2 cellular contexts compared by ENCODE assay signal in genomic region chr9:98333703-98334582, GRCh38.
TF ChIP-seq lines count a peak whose summit lies in the region.

No MANE protein-coding gene starts in this region.

TF ChIP-seq in K562, 482 proteins besides CTCF, POLR2A, EP300 and RAD21 (continued from another document and continues in another):
- TF ChIP-seq, protein P1, sequence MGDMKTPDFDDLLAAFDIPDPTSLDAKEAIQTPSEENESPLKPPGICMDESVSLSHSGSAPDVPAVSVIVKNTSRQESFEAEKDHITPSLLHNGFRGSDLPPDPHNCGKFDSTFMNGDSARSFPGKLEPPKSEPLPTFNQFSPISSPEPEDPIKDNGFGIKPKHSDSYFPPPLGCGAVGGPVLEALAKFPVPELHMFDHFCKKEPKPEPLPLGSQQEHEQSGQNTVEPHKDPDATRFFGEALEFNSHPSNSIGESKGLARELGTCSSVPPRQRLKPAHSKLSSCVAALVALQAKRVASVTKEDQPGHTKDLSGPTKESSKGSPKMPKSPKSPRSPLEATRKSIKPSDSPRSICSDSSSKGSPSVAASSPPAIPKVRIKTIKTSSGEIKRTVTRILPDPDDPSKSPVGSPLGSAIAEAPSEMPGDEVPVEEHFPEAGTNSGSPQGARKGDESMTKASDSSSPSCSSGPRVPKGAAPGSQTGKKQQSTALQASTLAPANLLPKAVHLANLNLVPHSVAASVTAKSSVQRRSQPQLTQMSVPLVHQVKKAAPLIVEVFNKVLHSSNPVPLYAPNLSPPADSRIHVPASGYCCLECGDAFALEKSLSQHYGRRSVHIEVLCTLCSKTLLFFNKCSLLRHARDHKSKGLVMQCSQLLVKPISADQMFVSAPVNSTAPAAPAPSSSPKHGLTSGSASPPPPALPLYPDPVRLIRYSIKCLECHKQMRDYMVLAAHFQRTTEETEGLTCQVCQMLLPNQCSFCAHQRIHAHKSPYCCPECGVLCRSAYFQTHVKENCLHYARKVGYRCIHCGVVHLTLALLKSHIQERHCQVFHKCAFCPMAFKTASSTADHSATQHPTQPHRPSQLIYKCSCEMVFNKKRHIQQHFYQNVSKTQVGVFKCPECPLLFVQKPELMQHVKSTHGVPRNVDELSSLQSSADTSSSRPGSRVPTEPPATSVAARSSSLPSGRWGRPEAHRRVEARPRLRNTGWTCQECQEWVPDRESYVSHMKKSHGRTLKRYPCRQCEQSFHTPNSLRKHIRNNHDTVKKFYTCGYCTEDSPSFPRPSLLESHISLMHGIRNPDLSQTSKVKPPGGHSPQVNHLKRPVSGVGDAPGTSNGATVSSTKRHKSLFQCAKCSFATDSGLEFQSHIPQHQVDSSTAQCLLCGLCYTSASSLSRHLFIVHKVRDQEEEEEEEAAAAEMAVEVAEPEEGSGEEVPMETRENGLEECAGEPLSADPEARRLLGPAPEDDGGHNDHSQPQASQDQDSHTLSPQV (IDR thresholded peaks at IDR 0.05) = 0 out of 2 replicates have a peak, but pooled peaks have one; percentile 42
- TF ChIP-seq TCF7L2 (IDR thresholded peaks at IDR 0.05; ENCODE audit: low read depth, low read length) (no peak), NFIC (IDR thresholded peaks at IDR 0.05) (peak; percentile 85), STAT5B (CRISPR knock-in tag; IDR thresholded peaks at IDR 0.05) (no peak), SOX6 (IDR thresholded peaks at IDR 0.05) (no peak; the same call in 1 of the 2 replicates), U2AF1 (optimal IDR thresholded peaks at IDR 0.05; ENCODE audit: low read depth, low read length) (no peak), ESRRB (CRISPR knock-in tag; IDR thresholded peaks at IDR 0.05; ENCODE audit: borderline replicate concordance) (no peak), CBX5 (IDR thresholded peaks at IDR 0.05; ENCODE audit: borderline replicate concordance, low read depth) (no peak), SRSF1 (IDR thresholded peaks at IDR 0.05; ENCODE audit: low read depth, low read length) (no peak), ZBTB33 (CRISPR knock-in tag; IDR thresholded peaks at IDR 0.05) (no peak), RBM22 (IDR thresholded peaks at IDR 0.05; ENCODE audit: low read depth, low read length, poor library complexity, severe bottlenecking) (no peak), PCBP1 (IDR thresholded peaks at IDR 0.05; ENCODE audit: low read depth, low read length, poor library complexity, severe bottlenecking) (no peak), CREM (IDR thresholded peaks at IDR 0.05; ENCODE audit: low read depth) (peak; percentile 37; the same call in 1 of the 2 replicates), NR2C1 (IDR thresholded peaks at IDR 0.05) (no peak), NR2C1 (tag; IDR thresholded peaks at IDR 0.05) (peak; percentile 44; the same call in 1 of the 2 replicates), FOXK2 (conservative IDR thresholded peaks at IDR 0.05 in 1 of 2, IDR thresholded peaks at IDR 0.05 in 1 of 2; ENCODE audit: low read depth in 2 of 2) (no peak), RBBP5 (IDR thresholded peaks at IDR 0.05; ENCODE audit: borderline replicate concordance, insufficient read depth, low read length, poor library complexity, severe bottlenecking) (no peak), POLR2G (IDR thresholded peaks at IDR 0.05; ENCODE audit: low read depth, low read length) (no peak), MCM2 (IDR thresholded peaks at IDR 0.05; ENCODE audit: low read depth) (no peak), ZNF512 (tag; IDR thresholded peaks at IDR 0.05) (no peak), ARID1B (IDR thresholded peaks at IDR 0.05) (peak; percentile 73)
- TF ChIP-seq, protein P2, sequence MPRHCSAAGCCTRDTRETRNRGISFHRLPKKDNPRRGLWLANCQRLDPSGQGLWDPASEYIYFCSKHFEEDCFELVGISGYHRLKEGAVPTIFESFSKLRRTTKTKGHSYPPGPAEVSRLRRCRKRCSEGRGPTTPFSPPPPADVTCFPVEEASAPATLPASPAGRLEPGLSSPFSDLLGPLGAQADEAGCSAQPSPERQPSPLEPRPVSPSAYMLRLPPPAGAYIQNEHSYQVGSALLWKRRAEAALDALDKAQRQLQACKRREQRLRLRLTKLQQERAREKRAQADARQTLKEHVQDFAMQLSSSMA (CRISPR knock-in tag; IDR thresholded peaks at IDR 0.05) = no peak
- TF ChIP-seq, protein P3, sequence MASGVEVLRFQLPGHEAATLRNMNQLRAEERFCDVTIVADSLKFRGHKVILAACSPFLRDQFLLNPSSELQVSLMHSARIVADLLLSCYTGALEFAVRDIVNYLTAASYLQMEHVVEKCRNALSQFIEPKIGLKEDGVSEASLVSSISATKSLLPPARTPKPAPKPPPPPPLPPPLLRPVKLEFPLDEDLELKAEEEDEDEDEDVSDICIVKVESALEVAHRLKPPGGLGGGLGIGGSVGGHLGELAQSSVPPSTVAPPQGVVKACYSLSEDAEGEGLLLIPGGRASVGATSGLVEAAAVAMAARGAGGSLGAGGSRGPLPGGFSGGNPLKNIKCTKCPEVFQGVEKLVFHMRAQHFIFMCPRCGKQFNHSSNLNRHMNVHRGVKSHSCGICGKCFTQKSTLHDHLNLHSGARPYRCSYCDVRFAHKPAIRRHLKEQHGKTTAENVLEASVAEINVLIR (CRISPR knock-in tag; IDR thresholded peaks at IDR 0.05) = no peak

TF ChIP-seq in WTC11, 78 proteins besides CTCF, POLR2A, EP300 and RAD21 (continued from another document):
- TF ChIP-seq, protein P4, sequence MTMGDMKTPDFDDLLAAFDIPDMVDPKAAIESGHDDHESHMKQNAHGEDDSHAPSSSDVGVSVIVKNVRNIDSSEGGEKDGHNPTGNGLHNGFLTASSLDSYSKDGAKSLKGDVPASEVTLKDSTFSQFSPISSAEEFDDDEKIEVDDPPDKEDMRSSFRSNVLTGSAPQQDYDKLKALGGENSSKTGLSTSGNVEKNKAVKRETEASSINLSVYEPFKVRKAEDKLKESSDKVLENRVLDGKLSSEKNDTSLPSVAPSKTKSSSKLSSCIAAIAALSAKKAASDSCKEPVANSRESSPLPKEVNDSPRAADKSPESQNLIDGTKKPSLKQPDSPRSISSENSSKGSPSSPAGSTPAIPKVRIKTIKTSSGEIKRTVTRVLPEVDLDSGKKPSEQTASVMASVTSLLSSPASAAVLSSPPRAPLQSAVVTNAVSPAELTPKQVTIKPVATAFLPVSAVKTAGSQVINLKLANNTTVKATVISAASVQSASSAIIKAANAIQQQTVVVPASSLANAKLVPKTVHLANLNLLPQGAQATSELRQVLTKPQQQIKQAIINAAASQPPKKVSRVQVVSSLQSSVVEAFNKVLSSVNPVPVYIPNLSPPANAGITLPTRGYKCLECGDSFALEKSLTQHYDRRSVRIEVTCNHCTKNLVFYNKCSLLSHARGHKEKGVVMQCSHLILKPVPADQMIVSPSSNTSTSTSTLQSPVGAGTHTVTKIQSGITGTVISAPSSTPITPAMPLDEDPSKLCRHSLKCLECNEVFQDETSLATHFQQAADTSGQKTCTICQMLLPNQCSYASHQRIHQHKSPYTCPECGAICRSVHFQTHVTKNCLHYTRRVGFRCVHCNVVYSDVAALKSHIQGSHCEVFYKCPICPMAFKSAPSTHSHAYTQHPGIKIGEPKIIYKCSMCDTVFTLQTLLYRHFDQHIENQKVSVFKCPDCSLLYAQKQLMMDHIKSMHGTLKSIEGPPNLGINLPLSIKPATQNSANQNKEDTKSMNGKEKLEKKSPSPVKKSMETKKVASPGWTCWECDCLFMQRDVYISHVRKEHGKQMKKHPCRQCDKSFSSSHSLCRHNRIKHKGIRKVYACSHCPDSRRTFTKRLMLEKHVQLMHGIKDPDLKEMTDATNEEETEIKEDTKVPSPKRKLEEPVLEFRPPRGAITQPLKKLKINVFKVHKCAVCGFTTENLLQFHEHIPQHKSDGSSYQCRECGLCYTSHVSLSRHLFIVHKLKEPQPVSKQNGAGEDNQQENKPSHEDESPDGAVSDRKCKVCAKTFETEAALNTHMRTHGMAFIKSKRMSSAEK (CRISPR knock-in tag; IDR thresholded peaks at IDR 0.05; ENCODE audit: borderline replicate concordance) = no peak
- TF ChIP-seq, protein P5, sequence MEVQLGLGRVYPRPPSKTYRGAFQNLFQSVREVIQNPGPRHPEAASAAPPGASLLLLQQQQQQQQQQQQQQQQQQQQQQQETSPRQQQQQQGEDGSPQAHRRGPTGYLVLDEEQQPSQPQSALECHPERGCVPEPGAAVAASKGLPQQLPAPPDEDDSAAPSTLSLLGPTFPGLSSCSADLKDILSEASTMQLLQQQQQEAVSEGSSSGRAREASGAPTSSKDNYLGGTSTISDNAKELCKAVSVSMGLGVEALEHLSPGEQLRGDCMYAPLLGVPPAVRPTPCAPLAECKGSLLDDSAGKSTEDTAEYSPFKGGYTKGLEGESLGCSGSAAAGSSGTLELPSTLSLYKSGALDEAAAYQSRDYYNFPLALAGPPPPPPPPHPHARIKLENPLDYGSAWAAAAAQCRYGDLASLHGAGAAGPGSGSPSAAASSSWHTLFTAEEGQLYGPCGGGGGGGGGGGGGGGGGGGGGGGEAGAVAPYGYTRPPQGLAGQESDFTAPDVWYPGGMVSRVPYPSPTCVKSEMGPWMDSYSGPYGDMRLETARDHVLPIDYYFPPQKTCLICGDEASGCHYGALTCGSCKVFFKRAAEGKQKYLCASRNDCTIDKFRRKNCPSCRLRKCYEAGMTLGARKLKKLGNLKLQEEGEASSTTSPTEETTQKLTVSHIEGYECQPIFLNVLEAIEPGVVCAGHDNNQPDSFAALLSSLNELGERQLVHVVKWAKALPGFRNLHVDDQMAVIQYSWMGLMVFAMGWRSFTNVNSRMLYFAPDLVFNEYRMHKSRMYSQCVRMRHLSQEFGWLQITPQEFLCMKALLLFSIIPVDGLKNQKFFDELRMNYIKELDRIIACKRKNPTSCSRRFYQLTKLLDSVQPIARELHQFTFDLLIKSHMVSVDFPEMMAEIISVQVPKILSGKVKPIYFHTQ (CRISPR knock-in tag; IDR thresholded peaks at IDR 0.05) = no peak
- TF ChIP-seq ZBTB21 (CRISPR knock-in tag; IDR thresholded peaks at IDR 0.05; ENCODE audit: borderline replicate concordance) = no peak
- no peak for TF ChIP-seq KAT7 (CRISPR knock-in tag; IDR thresholded peaks at IDR 0.05; ENCODE audit: borderline replicate concordance)
- TF ChIP-seq ZNF317 (CRISPR knock-in tag; IDR thresholded peaks at IDR 0.05; ENCODE audit: borderline replicate concordance, low read depth) = no peak
- no peak for TF ChIP-seq ZNF423 (CRISPR knock-in tag; IDR thresholded peaks at IDR 0.05)
